ENCODE assay signal across 31 cellular contexts in the genomic region with DNA sequence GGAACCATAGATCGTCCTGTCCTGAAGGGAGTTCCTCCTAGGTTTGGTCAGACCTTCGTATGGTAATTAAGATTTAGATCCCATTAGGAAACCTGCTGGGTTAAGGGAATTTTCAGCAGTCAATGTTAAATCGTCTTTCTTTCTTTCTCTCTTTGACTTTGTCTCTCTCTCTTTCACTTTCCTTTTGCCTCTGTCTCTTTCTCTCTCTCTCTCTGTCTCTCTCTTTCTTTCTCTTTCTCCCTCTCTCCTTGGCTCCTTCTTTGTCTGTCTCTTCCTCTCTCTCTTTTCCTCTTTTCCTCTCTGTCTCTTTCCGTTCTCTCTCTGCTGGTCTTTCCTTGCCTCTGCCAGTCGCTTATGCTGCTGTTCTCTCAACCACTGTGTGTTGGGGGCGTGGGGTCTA. TPM values are rescaled to one million over a fixed set of nuclear protein-coding genes. Genes with fewer than 3 reads are reported as not detected.
"Had no signal": no experiment of that assay in that cellular context is flagged by ENCODE, and none has a peak within 500 bp of the region (broad histone marks: within the 10 kb centered on the region; RNA-seq: fewer than 3 reads in every experiment).

No MANE protein-coding gene starts in this region.

- H3K4me3 ChIP-seq: ascending aorta, cardiac muscle cell, SK-N-MC had no signal

- H3K27me3 Mint-ChIP-seq: activated CD4-positive, alpha-beta memory T cell treated with anti-CD3 and anti-CD28 coated beads, Interleukin-2, amount 10 ng/mL, durations not matched to agents 7 days and 5 days; activated naive CD8-positive, alpha-beta T cell treated with anti-CD3 and anti-CD28 coated beads, Interleukin-2, amount 10 ng/mL, durations not matched to agents 7 days and 5 days; activated T-cell treated with anti-CD3 and anti-CD28 coated beads, Interleukin-2, amount 50 U/mL, for 24 hours; T-cell had no signal

- H3K4me1 ChIP-seq: ascending aorta had no signal

- H3K9me3 ChIP-seq: ascending aorta had no signal

- ATAC-seq: activated CD4-positive, CD25-positive, alpha-beta regulatory T cell treated with anti-CD3 and anti-CD28 coated beads, Interleukin-2, amount 50 U/mL, for 24 hours; T-cell had no signal

- H3K9ac ChIP-seq: KMS-11 had no signal

- H3K4me2 ChIP-seq: KMS-11 had no signal

- H3K36me3 ChIP-seq: ascending aorta, cardiac muscle cell, WERI-Rb-1 had no signal

- H3K4me3 Mint-ChIP-seq: activated CD4-positive, alpha-beta memory T cell treated with anti-CD3 and anti-CD28 coated beads, Interleukin-2, amount 10 ng/mL, durations not matched to agents 7 days and 5 days; activated naive CD4-positive, alpha-beta T cell treated with anti-CD3 and anti-CD28 coated beads, Interleukin-2, amount 50 U/mL, for 24 hours; activated naive CD8-positive, alpha-beta T cell treated with anti-CD3 and anti-CD28 coated beads, Interleukin-2, amount 10 ng/mL, durations not matched to agents 7 days and 5 days; activated T-cell treated with anti-CD3 and anti-CD28 coated beads, Interleukin-2, amount 50 U/mL, for 24 hours had no signal

- H3K27me3 ChIP-seq: ascending aorta, cardiac muscle cell had no signal

- H3K27ac ChIP-seq: ascending aorta, cardiac muscle cell, KMS-11, SK-N-MC, WERI-Rb-1 had no signal

- H3K9me3 Mint-ChIP-seq: activated CD4-positive, alpha-beta memory T cell treated with anti-CD3 and anti-CD28 coated beads, Interleukin-2, amount 10 ng/mL, durations not matched to agents 7 days and 5 days had no signal

- DNase-seq: activated CD4-positive, alpha-beta memory T cell treated with anti-CD3 and anti-CD28 coated beads, Interleukin-2, amount 10 ng/mL, durations not matched to agents 7 days and 5 days; activated CD4-positive, alpha-beta T cell treated with anti-CD3 and anti-CD28 coated beads for 4 hours; activated CD8-positive, alpha-beta memory T cell treated with anti-CD3 and anti-CD28 coated beads for 24 hours; activated effector memory CD4-positive, alpha-beta T cell treated with Interleukin-2 at 50 U/mL for 16 hours; activated naive CD8-positive, alpha-beta T cell treated with anti-CD3 and anti-CD28 coated beads, Interleukin-2, amount 10 ng/mL, durations not matched to agents 7 days and 5 days; activated T-cell treated with anti-CD3 and anti-CD28 coated beads, Interleukin-2, amount 50 U/mL, for 24 hours; amygdala; NCI-H1092 treated with DMSO at 0.1 percent for 48 hours; NCI-H1417; NCI-H146; NCI-H187; NCI-H2029 treated with DMSO at 0.1 percent for 48 hours; NCI-H2107; NCI-H2171; NCI-H510A; NCI-H526; NCI-H748 treated with DMSO at 0.1 percent for 48 hours; Right ventricle myocardium superior; T-cell; T1000; WERI-Rb-1 had no signal

- H3K27ac Mint-ChIP-seq: activated CD4-positive, alpha-beta memory T cell treated with anti-CD3 and anti-CD28 coated beads, Interleukin-2, amount 10 ng/mL, durations not matched to agents 7 days and 5 days; activated naive CD4-positive, alpha-beta T cell treated with anti-CD3 and anti-CD28 coated beads, Interleukin-2, amount 50 U/mL, for 24 hours; activated naive CD8-positive, alpha-beta T cell treated with anti-CD3 and anti-CD28 coated beads, Interleukin-2, amount 10 ng/mL, durations not matched to agents 7 days and 5 days; activated T-cell treated with anti-CD3 and anti-CD28 coated beads, Interleukin-2, amount 50 U/mL, for 24 hours; T-cell had no signal

- H3K36me3 Mint-ChIP-seq: activated naive CD4-positive, alpha-beta T cell treated with anti-CD3 and anti-CD28 coated beads, Interleukin-2, amount 50 U/mL, for 24 hours; T-cell had no signal

RNA-seq across cellular contexts. Expression of gene OR2W3, which starts 8.7 kb away (rescaled TPM):
- total RNA-seq: activated naive CD8-positive, alpha-beta T cell treated with anti-CD3 and anti-CD28 coated beads, Interleukin-2, amount 10 ng/mL, durations not matched to agents 7 days and 5 days; ascending aorta; LHCN-M2; OCI-LY7; Right ventricle myocardium superior; T-cell had no signal

RNA-seq across cellular contexts. Expression of gene OR2T8, which starts 15.9 kb away (rescaled TPM):
- total RNA-seq: activated CD4-positive, alpha-beta memory T cell treated with anti-CD3 and anti-CD28 coated beads, Interleukin-2, amount 10 ng/mL, durations not matched to agents 7 days and 5 days; activated naive CD8-positive, alpha-beta T cell treated with anti-CD3 and anti-CD28 coated beads, Interleukin-2, amount 10 ng/mL, durations not matched to agents 7 days and 5 days; ascending aorta; cardiac muscle cell; LHCN-M2; OCI-LY7; Right ventricle myocardium superior; T-cell; T-helper 2 cell treated with Interferon-gamma antibody and Interleukin-4, amounts not matched to agents 100 ng/mL and 5 ng/mL, for 36 hours had no signal
- polyA plus RNA-seq: adipose tissue, cardiac muscle cell had no signal

RNA-seq across cellular contexts. Expression of gene OR2AJ1, which starts 20.6 kb away (rescaled TPM):
- total RNA-seq: activated CD4-positive, alpha-beta memory T cell treated with anti-CD3 and anti-CD28 coated beads, Interleukin-2, amount 10 ng/mL, durations not matched to agents 7 days and 5 days; activated naive CD8-positive, alpha-beta T cell treated with anti-CD3 and anti-CD28 coated beads, Interleukin-2, amount 10 ng/mL, durations not matched to agents 7 days and 5 days; ascending aorta; LHCN-M2; OCI-LY7; Right ventricle myocardium superior; T-cell; T-helper 2 cell treated with Interferon-gamma antibody and Interleukin-4, amounts not matched to agents 100 ng/mL and 5 ng/mL, for 36 hours had no signal
- polyA plus RNA-seq: adipose tissue, cardiac muscle cell had no signal

RNA-seq across cellular contexts. Expression of gene OR2L8, which starts 44.5 kb away (rescaled TPM):
- total RNA-seq: activated CD4-positive, alpha-beta memory T cell treated with anti-CD3 and anti-CD28 coated beads, Interleukin-2, amount 10 ng/mL, durations not matched to agents 7 days and 5 days; activated naive CD8-positive, alpha-beta T cell treated with anti-CD3 and anti-CD28 coated beads, Interleukin-2, amount 10 ng/mL, durations not matched to agents 7 days and 5 days; ascending aorta; cardiac muscle cell; LHCN-M2; OCI-LY7; Right ventricle myocardium superior had no signal
- polyA plus RNA-seq: adipose tissue, cardiac muscle cell had no signal

RNA-seq across cellular contexts. Expression of gene TRIM58, which starts 47.1 kb away (rescaled TPM):
- total RNA-seq: LHCN-M2, OCI-LY7 had no signal
